Comparison of ENCODE assay signal across 18 cellular contexts in the genomic region with DNA sequence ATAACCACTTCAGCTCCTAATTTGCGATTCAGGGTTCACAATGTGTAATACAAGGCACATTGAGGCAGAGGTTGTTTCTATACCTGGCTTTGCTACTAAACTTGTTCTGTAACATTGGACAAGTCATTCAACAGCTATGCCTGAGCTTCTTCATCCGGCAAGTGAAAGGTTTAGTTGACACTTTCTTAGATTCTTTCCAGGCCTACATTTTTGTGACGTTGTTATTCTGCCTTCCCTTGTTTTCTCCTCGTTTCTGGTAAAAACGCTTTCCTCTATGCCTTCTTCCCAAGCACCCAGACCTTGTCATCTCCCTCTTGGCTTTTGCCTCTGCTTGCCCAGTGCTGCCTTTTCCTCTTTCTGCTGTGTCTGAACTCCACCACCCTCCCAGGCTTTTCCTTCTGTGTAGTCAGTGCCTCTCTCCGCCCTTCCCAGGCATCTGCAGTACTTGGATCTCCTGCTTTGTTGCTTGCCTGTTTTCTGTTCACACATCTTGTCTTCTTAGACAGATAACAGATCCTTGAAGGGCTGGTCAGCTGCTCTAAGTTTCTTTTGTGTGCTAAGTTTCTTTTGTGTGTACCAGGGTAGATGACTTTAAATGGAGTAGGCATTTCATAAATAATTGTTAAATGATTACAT. TPM values are rescaled to one million over a fixed set of nuclear protein-coding genes. Genes with fewer than 3 reads are reported as not detected.
DNase-seq lines count a peak whose midpoint lies in the region; ATAC-seq and TF ChIP-seq lines count a peak whose summit lies in the region.
"Had no signal": no experiment of that assay in that cellular context is flagged by ENCODE, and none has a peak within 500 bp of the region (broad histone marks: within the 10 kb centered on the region; RNA-seq: fewer than 3 reads in every experiment).

No MANE protein-coding gene starts in this region.

- H3K36me3 ChIP-seq in left ventricle myocardium inferior (no peaks in the 10 kb centered on the region), fibroblast of lung (ENCODE audit: control insufficient read depth, insufficient read depth, low read length) (no peaks in the 10 kb centered on the region), prostate gland (no peaks in the 10 kb centered on the region), uterus (no peaks in the 10 kb centered on the region)

- H3K27me3 ChIP-seq in left ventricle myocardium inferior (ENCODE audit: low read depth), result no peaks in the 10 kb centered on the region
- no peaks in the 10 kb centered on the region for H3K27me3 ChIP-seq in fibroblast of lung (ENCODE audit: control insufficient read depth, insufficient read depth, low read length)
- no peaks in the 10 kb centered on the region for H3K27me3 ChIP-seq in prostate gland (replicated peaks; ENCODE audit: insufficient read depth)
- H3K27me3 ChIP-seq in uterus, result no peaks in the 10 kb centered on the region

- H3K4me1 Mint-ChIP-seq in activated T-helper 17 cell treated with anti-CD3 and anti-CD28 coated beads, Interleukin-2, amount 50 U/mL, for 72 hours, result no peaks in the 10 kb centered on the region

- no peak for ATAC-seq in activated T-helper 17 cell treated with anti-CD3 and anti-CD28 coated beads, Interleukin-2, amount 50 U/mL, for 72 hours (replicated peaks)
- ATAC-seq: GM12878 had no signal

- H4K20me1 ChIP-seq in fibroblast of lung (ENCODE audit: control insufficient read depth, extremely low read depth, insufficient read depth, low read length), result peaks cover 1% of the 10 kb centered on the region

- TF ChIP-seq CTCF in left ventricle myocardium inferior (IDR thresholded peaks at IDR 0.05; ENCODE audit: borderline replicate concordance), result no peak
- TF ChIP-seq CTCF in fibroblast of lung (conservative IDR thresholded peaks at IDR 0.05 in 1 of 2, IDR thresholded peaks at IDR 0.05 in 1 of 2; ENCODE audit: low read depth in 1 of 2, low read length in 2 of 2), result no peak
- no peak for TF ChIP-seq CTCF in prostate gland (IDR thresholded peaks at IDR 0.05)
- no peak for TF ChIP-seq CTCF in uterus (IDR thresholded peaks at IDR 0.05)

- H3K9me3 ChIP-seq in left ventricle myocardium inferior (replicated peaks) (no peaks in the 10 kb centered on the region), fibroblast of lung (ENCODE audit: control insufficient read depth, insufficient read depth, low read depth, low read length) (no peaks in the 10 kb centered on the region), prostate gland (no peaks in the 10 kb centered on the region), uterus (no peaks in the 10 kb centered on the region)

- no peak overlapping the region for H3K4me3 ChIP-seq in left ventricle myocardium inferior
- no peak overlapping the region for H3K4me3 ChIP-seq in fibroblast of lung (replicated peaks in 1 of 4; ENCODE audit: control extremely low read depth in 1 of 4, insufficient read depth in 1 of 4, low read depth in 3 of 4, low read length in 4 of 4)
- no peak overlapping the region for H3K4me3 ChIP-seq in prostate gland
- no peak overlapping the region for H3K4me3 ChIP-seq in uterus
- H3K4me3 ChIP-seq: GM12878 had no signal

- peaks cover 27% of the 10 kb centered on the region for H3K79me2 ChIP-seq in fibroblast of lung (ENCODE audit: control insufficient read depth, insufficient read depth, low read length)

- no peaks in the 10 kb centered on the region for H3K36me3 Mint-ChIP-seq in activated T-helper 17 cell treated with anti-CD3 and anti-CD28 coated beads, Interleukin-2, amount 50 U/mL, for 72 hours (ENCODE audit: low read depth)
- H3K36me3 Mint-ChIP-seq: activated CD4-positive, alpha-beta memory T cell treated with anti-CD3 and anti-CD28 coated beads for 36 hours; CD4-positive, alpha-beta memory T cell had no signal

- no peak overlapping the region for H3K4me2 ChIP-seq in fibroblast of lung (ENCODE audit: extremely low read depth, insufficient read depth, low read length)

- H3K4me3 Mint-ChIP-seq in activated T-helper 17 cell treated with anti-CD3 and anti-CD28 coated beads, Interleukin-2, amount 50 U/mL, for 72 hours, result no peak overlapping the region
- H3K4me3 Mint-ChIP-seq: activated CD4-positive, alpha-beta memory T cell treated with anti-CD3 and anti-CD28 coated beads for 36 hours had no signal

- H3K27me3 Mint-ChIP-seq in activated T-helper 17 cell treated with anti-CD3 and anti-CD28 coated beads, Interleukin-2, amount 50 U/mL, for 72 hours, result peaks cover 24% of the 10 kb centered on the region

- H3K9ac ChIP-seq in fibroblast of lung (ENCODE audit: insufficient read depth, low read length), result no peak overlapping the region

- TF ChIP-seq POLR2A in prostate gland (IDR thresholded peaks at IDR 0.05), result no peak
- TF ChIP-seq POLR2A in uterus (IDR thresholded peaks at IDR 0.05), result no peak

- H3K27ac ChIP-seq in left ventricle myocardium inferior (replicated peaks), result peak overlapping the region; percentile 93
- H3K27ac ChIP-seq in fibroblast of lung (ENCODE audit: insufficient read depth, low read length), result no peak overlapping the region
- peak overlapping the region; percentile 92 to 94 for H3K27ac ChIP-seq in prostate gland
- H3K27ac ChIP-seq in uterus, result peak overlapping the region; percentile 94 to 96

- H3K27ac Mint-ChIP-seq in activated T-helper 17 cell treated with anti-CD3 and anti-CD28 coated beads, Interleukin-2, amount 50 U/mL, for 72 hours, result no peak overlapping the region
- H3K27ac Mint-ChIP-seq: activated CD4-positive, alpha-beta memory T cell treated with anti-CD3 and anti-CD28 coated beads for 36 hours; activated T-helper 1 cell treated with anti-CD3 and anti-CD28 coated beads, Interleukin-12 subunit alpha, Interleukin-12 subunit beta, Interleukin-2, Interleukin-4 antibody, amounts not matched to agents 30 ng/mL and 10 ng/mL and 1 ng/mL, durations not matched to agents 14 hours and 24 hours and 36 hours; CD4-positive, alpha-beta memory T cell; naive B cell had no signal

- H3K9me3 Mint-ChIP-seq in activated T-helper 17 cell treated with anti-CD3 and anti-CD28 coated beads, Interleukin-2, amount 50 U/mL, for 72 hours, result no peaks in the 10 kb centered on the region
- H3K9me3 Mint-ChIP-seq: activated CD4-positive, alpha-beta memory T cell treated with anti-CD3 and anti-CD28 coated beads for 36 hours; activated T-helper 1 cell treated with anti-CD3 and anti-CD28 coated beads, Interleukin-12 subunit alpha, Interleukin-12 subunit beta, Interleukin-2, Interleukin-4 antibody, amounts not matched to agents 30 ng/mL and 10 ng/mL and 1 ng/mL, durations not matched to agents 14 hours and 24 hours and 36 hours; CD4-positive, alpha-beta memory T cell; naive B cell had no signal

- 55% methylated on average over 6 of the region's 6 CpGs for WGBS in prostate gland

- H2AFZ ChIP-seq in fibroblast of lung (ENCODE audit: low read length), result peak overlapping the region; percentile 11

- no peak for DNase-seq in left ventricle myocardium inferior
- DNase-seq in cardiac septum (ENCODE audit: low spot score), result no peak
- DNase-seq in fibroblast of lung (ENCODE audit: low read depth in 2 of 2), result no peak
- DNase-seq in prostate gland (ENCODE audit: low spot score), result no peak
- DNase-seq in uterus, result peak in 1 of 2 donors; percentile 37
- DNase-seq in NCI-H1105 (lab: John Stamatoyannopoulos, UW), result no peak
- no peak for DNase-seq in OCI-M1 (lab: John Stamatoyannopoulos, UW)
- DNase-seq: ACHN; activated CD4-positive, alpha-beta memory T cell treated with anti-CD3 and anti-CD28 coated beads for 36 hours; amygdala; CD4-positive, alpha-beta memory T cell; foreskin melanocyte; MV-4-11; naive B cell; stimulated activated CD4-positive, alpha-beta T cell treated with anti-CD3 and anti-CD28 coated beads, Interleukin-2, amount 100 ng/mL, for 48 hours had no signal

- intact Hi-C loops in left ventricle myocardium inferior (cut with micrococcal nuclease) (loop anchor here (10.0 kb wide), 1 partner anchor 142 kb away; no protein-coding TSS in a partner anchor), cardiac septum (cut with DNase I) (loop anchor here (10.0 kb wide), 2 partner anchors 142 to 298 kb away; a partner anchor contains a TSS), prostate gland (cut with DNase I) (loop anchor here (10.0 kb wide), 4 partner anchors 108 to 222 kb away; a partner anchor contains a TSS), uterus (cut with DNase I; ENCODE audit: low total_unique reads) (no loop called here)

- H3K4me1 ChIP-seq in left ventricle myocardium inferior (peaks cover 50% of the 10 kb centered on the region), fibroblast of lung (ENCODE audit: control insufficient read depth, extremely low read depth, insufficient read depth, low read length) (no peaks in the 10 kb centered on the region), prostate gland (replicated peaks) (peaks cover 4% of the 10 kb centered on the region), uterus (peaks cover 0 to 3% of the 10 kb centered on the region in 2 donors)

RNA-seq across cellular contexts. Expression of a gene that starts 1.4 kb away (rescaled TPM):
- 61.1 TPM for total RNA-seq in left ventricle myocardium inferior
- 60.1 TPM for total RNA-seq in cardiac septum
- 62.1 and 63.7 TPM in 2 replicates for total RNA-seq in fibroblast of lung
- 28.2 and 38.0 TPM in 2 replicates for polyA plus RNA-seq in fibroblast of lung
- polyA plus RNA-seq in fibroblast of lung (2012), result 22.5 and 37.8 TPM in 2 replicates
- 50.3 and 60.6 TPM in 2 replicates for polyA minus RNA-seq in fibroblast of lung (ENCODE audit: low replicate concordance)
- 10 to 100 TPM; 49.2 to 67.2 TPM for total RNA-seq in prostate gland
- 100 to 1,000 TPM in 1 of 4 donors, 10 to 100 TPM in 3; 20.6 to 107 (median 41.5) TPM for total RNA-seq in uterus
- under 1 TPM; 0.06 to 0.34 TPM for total RNA-seq in activated T-helper 17 cell treated with anti-CD3 and anti-CD28 coated beads, Interleukin-2, amount 50 U/mL, for 72 hours

Comparison
In these comparisons a context has a peak if more than half of its experiments do, and no peak if none do; other contexts are left out.
1. RNA of a gene that starts 1.4 kb away (total RNA-seq): 49.2 to 67.2 TPM in prostate gland, 62.1 to 63.7 TPM in fibroblast of lung, 61.1 TPM in left ventricle myocardium inferior (single experiment), 20.6 to 107 TPM in uterus and 60.1 TPM in cardiac septum (single experiment); 0.06 to 0.34 TPM in activated T-helper 17 cell treated with anti-CD3 and anti-CD28 coated beads, Interleukin-2, amount 50 U/mL, for 72 hours; every median in the first group is over 10 times any median in the second.